34 cellular contexts compared by ENCODE assay signal in genomic region chr6:31294056-31294455, GRCh38.
"Had no signal": no experiment of that assay in that cellular context is flagged by ENCODE, and none has a peak within 500 bp of the region (broad histone marks: within the 10 kb centered on the region; RNA-seq: fewer than 3 reads in every experiment).

No MANE protein-coding gene starts in this region.

- H3K36me3 ChIP-seq: adrenal gland, ascending aorta, brain microvascular endothelial cell, breast epithelium, cardiac muscle cell had no signal

- ATAC-seq: activated naive CD4-positive, alpha-beta T cell treated with anti-CD3 and anti-CD28 coated beads, Interleukin-2, amount 50 U/mL, for 72 hours; activated naive CD8-positive, alpha-beta T cell treated with anti-CD3 and anti-CD28 coated beads, Interleukin-2, amount 50 U/mL, for 24 hours; activated T-cell treated with anti-CD3 and anti-CD28 coated beads, Interleukin-2, amount 50 U/mL, for 4 hours; activated T-cell treated with anti-CD3 and anti-CD28 coated beads, Interleukin-2, amount 50 U/mL, for 72 hours; activated T-helper 17 cell treated with anti-CD3 and anti-CD28 coated beads, Interleukin-2, amount 50 U/mL, for 72 hours; body of pancreas had no signal

- DNase-seq: activated effector memory CD4-positive, alpha-beta T cell treated with anti-CD3 and anti-CD28 coated beads, Interleukin-2, amount 50 U/mL, for 16 hours; activated effector memory CD4-positive, alpha-beta T cell treated with Interleukin-2 at 50 U/mL for 16 hours; activated gamma-delta T cell; activated gamma-delta T cell treated with Interleukin-2 at 50 U/mL for 16 hours; activated naive CD4-positive, alpha-beta T cell; activated naive CD4-positive, alpha-beta T cell treated with anti-CD3 and anti-CD28 coated beads for 36 hours; activated naive CD4-positive, alpha-beta T cell treated with anti-CD3 and anti-CD28 coated beads, Interleukin-2, amount 10 ng/mL, durations not matched to agents 7 days and 5 days; activated naive CD4-positive, alpha-beta T cell treated with anti-CD3 and anti-CD28 coated beads, Interleukin-2, amount 50 U/mL, for 16 hours; activated naive CD4-positive, alpha-beta T cell treated with Interleukin-2 at 50 U/mL for 16 hours; activated naive CD8-positive, alpha-beta T cell treated with anti-CD3 and anti-CD28 coated beads for 36 hours; activated naive CD8-positive, alpha-beta T cell treated with anti-CD3 and anti-CD28 coated beads, Interleukin-2, amount 10 ng/mL, durations not matched to agents 7 days and 5 days; activated naive CD8-positive, alpha-beta T cell treated with anti-CD3 and anti-CD28 coated beads, Interleukin-2, amount 50 U/mL, for 24 hours; activated T-cell treated with anti-CD3 and anti-CD28 coated beads for 4 hours; activated T-cell treated with anti-CD3 and anti-CD28 coated beads, Interleukin-2, amount 50 U/mL, for 1 hour; activated T-cell treated with anti-CD3 and anti-CD28 coated beads, Interleukin-2, amount 50 U/mL, for 24 hours; activated T-cell treated with anti-CD3 and anti-CD28 coated beads, Interleukin-2, amount 50 U/mL, for 4 hours; activated T-cell treated with anti-CD3 and anti-CD28 coated beads, Interleukin-2, amount 50 U/mL, for 48 hours; activated T-cell treated with anti-CD3 and anti-CD28 coated beads, Interleukin-2, amount 50 U/mL, for 72 hours; adrenal gland; amniotic stem cell; amygdala; anterior cingulate cortex; aorta; body of pancreas; caudate nucleus; central memory CD4-positive, alpha-beta T cell; cerebellar nuclear complex had no signal

- H3K4me3 ChIP-seq: adrenal gland, ascending aorta, body of pancreas, breast epithelium, cardiac muscle cell had no signal

- H3K27me3 ChIP-seq: ascending aorta, body of pancreas, breast epithelium, cardiac muscle cell had no signal

- H3K9me3 ChIP-seq: adrenal gland, ascending aorta, body of pancreas had no signal

- FAIRE-seq: astrocyte had no signal

- H3K27ac ChIP-seq: adrenal gland, ascending aorta, body of pancreas, brain microvascular endothelial cell, breast epithelium, cardiac muscle cell had no signal

- H3K4me1 ChIP-seq: adrenal gland, ascending aorta, body of pancreas, breast epithelium had no signal
